ENCODE assay signal across 22 cellular contexts in the genomic region with DNA sequence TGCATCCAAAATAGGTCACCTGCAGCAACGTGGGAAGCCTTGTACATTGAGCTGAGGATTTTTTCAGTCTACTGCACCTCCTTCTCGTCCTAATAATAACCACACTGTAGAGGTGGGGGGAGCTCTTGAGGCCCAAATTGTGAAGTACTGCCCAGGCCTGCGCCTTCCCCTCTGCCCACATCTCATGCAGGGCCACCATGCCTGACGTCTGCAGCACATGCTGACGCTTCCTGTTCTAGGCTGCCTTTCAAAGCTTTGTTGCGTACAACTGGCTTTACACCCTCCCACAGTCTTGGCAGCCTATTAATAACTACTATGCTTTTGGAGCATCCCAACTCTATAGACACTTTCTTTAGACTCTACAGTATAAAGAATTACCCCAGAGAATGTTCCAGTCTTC. TPM values are rescaled to one million over a fixed set of nuclear protein-coding genes. Genes with fewer than 3 reads are reported as not detected.
DNase-seq lines count a peak whose midpoint lies in the region; ATAC-seq and TF ChIP-seq lines count a peak whose summit lies in the region.
"Had no signal": no experiment of that assay in that cellular context is flagged by ENCODE, and none has a peak within 500 bp of the region (broad histone marks: within the 10 kb centered on the region; RNA-seq: fewer than 3 reads in every experiment).

No MANE protein-coding gene starts in this region.

- TF ChIP-seq EP300 in suprapubic skin (IDR thresholded peaks at IDR 0.05): no peak

- H3K4me3 Mint-ChIP-seq in glutamatergic neuron (ENCODE audit: unreplicated experiment): no peak overlapping the region
- H3K4me3 Mint-ChIP-seq: activated B cell treated with CpG ODN at 0.5 μM for 24 hours; activated naive CD8-positive, alpha-beta T cell treated with anti-CD3 and anti-CD28 coated beads for 36 hours; activated T-helper 1 cell treated with anti-CD3 and anti-CD28 coated beads, Interleukin-12 subunit alpha, Interleukin-12 subunit beta, Interleukin-2, Interleukin-4 antibody, amounts not matched to agents 30 ng/mL and 10 ng/mL and 1 ng/mL, durations not matched to agents 14 hours and 24 hours and 36 hours; CD8-positive, alpha-beta memory T cell; T-helper 1 cell treated with Interleukin-12 subunit alpha and Interleukin-12 subunit beta and Interleukin-4 antibody, amounts not matched to agents 30 μg/mL and 1 μg/mL, for 36 hours had no signal

- no peak overlapping the region for H3K9ac ChIP-seq in colonic mucosa (ENCODE audit: low read depth in 2 of 2, low read length in 2 of 2)

- intact Hi-C loops in Right ventricle myocardium inferior (cut with DNase I) (no loop called here), colonic mucosa (cut with DNase I) (no loop called here), testis (cut with DNase I; ENCODE audit: low total_unique reads) (no loop called here)

- no peak overlapping the region for H3K27ac Mint-ChIP-seq in glutamatergic neuron (ENCODE audit: unreplicated experiment)
- H3K27ac Mint-ChIP-seq: activated B cell treated with CpG ODN at 0.5 μM for 24 hours; activated naive CD8-positive, alpha-beta T cell treated with anti-CD3 and anti-CD28 coated beads for 36 hours; activated T-helper 1 cell treated with anti-CD3 and anti-CD28 coated beads, Interleukin-12 subunit alpha, Interleukin-12 subunit beta, Interleukin-2, Interleukin-4 antibody, amounts not matched to agents 30 ng/mL and 10 ng/mL and 1 ng/mL, durations not matched to agents 14 hours and 24 hours and 36 hours; T-helper 1 cell treated with Interleukin-12 subunit alpha and Interleukin-12 subunit beta and Interleukin-4 antibody, amounts not matched to agents 30 μg/mL and 1 μg/mL, for 36 hours had no signal

- WGBS in testis, 2 donors: 74 to 79% methylated on average over 6 of the region's 6 CpGs
- WGBS in suprapubic skin: 61% methylated on average over 6 of the region's 6 CpGs

- no peaks in the 10 kb centered on the region for H3K36me3 Mint-ChIP-seq in glutamatergic neuron (ENCODE audit: unreplicated experiment)
- H3K36me3 Mint-ChIP-seq: activated naive CD8-positive, alpha-beta T cell treated with anti-CD3 and anti-CD28 coated beads for 36 hours had no signal

- TF ChIP-seq POLR2A in testis (IDR thresholded peaks at IDR 0.05) (no peak), suprapubic skin (IDR thresholded peaks at IDR 0.05) (no peak)

- H3K9me3 Mint-ChIP-seq in glutamatergic neuron (ENCODE audit: unreplicated experiment): peaks cover 1% of the 10 kb centered on the region
- H3K9me3 Mint-ChIP-seq: activated B cell treated with CpG ODN at 0.5 μM for 24 hours; activated naive CD8-positive, alpha-beta T cell treated with anti-CD3 and anti-CD28 coated beads for 36 hours; activated T-helper 1 cell treated with anti-CD3 and anti-CD28 coated beads, Interleukin-12 subunit alpha, Interleukin-12 subunit beta, Interleukin-2, Interleukin-4 antibody, amounts not matched to agents 30 ng/mL and 10 ng/mL and 1 ng/mL, durations not matched to agents 14 hours and 24 hours and 36 hours; CD8-positive, alpha-beta memory T cell; T-helper 1 cell treated with Interleukin-12 subunit alpha and Interleukin-12 subunit beta and Interleukin-4 antibody, amounts not matched to agents 30 μg/mL and 1 μg/mL, for 36 hours had no signal

- DNase-seq in right atrium auricular region (ENCODE audit: low spot score) (peak; percentile 57), Right ventricle myocardium inferior (ENCODE audit: missing footprints) (no peak), colonic mucosa (peak; percentile 18), mesenteric fat pad (ENCODE audit: low spot score) (peak; percentile 55), testis (peak; percentile 20), suprapubic skin (ENCODE audit: low spot score in 2 of 2) (no peak), ACHN (no peak), glutamatergic neuron (no peak)
- DNase-seq: activated B cell treated with CpG ODN at 0.5 μM for 24 hours; activated CD4-positive, alpha-beta T cell treated with anti-CD3 and anti-CD28 coated beads, Interleukin-2, amount 50 U/mL, for 48 hours; activated naive CD8-positive, alpha-beta T cell treated with anti-CD3 and anti-CD28 coated beads for 36 hours; CD8-positive, alpha-beta memory T cell; cerebellar nuclear complex; DMS53; effector CD8-positive, alpha-beta T cell; left colon; NCI-H1092 had no signal

- ATAC-seq in Right ventricle myocardium inferior: no peak
- ATAC-seq: GM12878, left colon had no signal

- H3K27me3 ChIP-seq in right atrium auricular region: no peaks in the 10 kb centered on the region
- no peaks in the 10 kb centered on the region for H3K27me3 ChIP-seq in colonic mucosa
- no peaks in the 10 kb centered on the region for H3K27me3 ChIP-seq in testis
- H3K27me3 ChIP-seq in suprapubic skin: no peaks in the 10 kb centered on the region
- H3K27me3 ChIP-seq: neutrophil, SJSA1 had no signal

- no peaks in the 10 kb centered on the region for H3K9me3 ChIP-seq in right atrium auricular region
- no peaks in the 10 kb centered on the region for H3K9me3 ChIP-seq in colonic mucosa
- no peaks in the 10 kb centered on the region for H3K9me3 ChIP-seq in testis
- no peaks in the 10 kb centered on the region for H3K9me3 ChIP-seq in suprapubic skin
- H3K9me3 ChIP-seq: neutrophil, SJSA1 had no signal

- TF ChIP-seq CTCF in right atrium auricular region (IDR thresholded peaks at IDR 0.05) (no peak), colonic mucosa (IDR thresholded peaks at IDR 0.05) (no peak), testis (IDR thresholded peaks at IDR 0.05) (no peak), suprapubic skin (IDR thresholded peaks at IDR 0.05) (no peak), glutamatergic neuron (IDR thresholded peaks at IDR 0.05; ENCODE audit: partially characterized antibody, unreplicated experiment) (no peak)

- no peaks in the 10 kb centered on the region for H3K4me1 Mint-ChIP-seq in glutamatergic neuron (ENCODE audit: low read depth, unreplicated experiment)
- H3K4me1 Mint-ChIP-seq: activated B cell treated with CpG ODN at 0.5 μM for 24 hours had no signal

- peaks cover 8% of the 10 kb centered on the region for H3K27me3 Mint-ChIP-seq in glutamatergic neuron (ENCODE audit: unreplicated experiment)
- H3K27me3 Mint-ChIP-seq: CD8-positive, alpha-beta memory T cell had no signal

- H3K4me1 ChIP-seq in right atrium auricular region (peaks cover 0 to 20% of the 10 kb centered on the region in 2 donors), colonic mucosa (no peaks in the 10 kb centered on the region), testis (peaks cover 7% of the 10 kb centered on the region), suprapubic skin (peaks cover 9% of the 10 kb centered on the region)
- H3K4me1 ChIP-seq: SJSA1 had no signal

- H3K4me3 ChIP-seq in right atrium auricular region (no peak overlapping the region), colonic mucosa (no peak overlapping the region), testis (no peak overlapping the region), suprapubic skin (no peak overlapping the region)
- H3K4me3 ChIP-seq: GM12878, SJSA1 had no signal

- no peaks in the 10 kb centered on the region for H3K36me3 ChIP-seq in right atrium auricular region
- no peaks in the 10 kb centered on the region for H3K36me3 ChIP-seq in colonic mucosa
- no peaks in the 10 kb centered on the region for H3K36me3 ChIP-seq in testis (ENCODE audit: low read depth, missing control alignments)
- H3K36me3 ChIP-seq in suprapubic skin: no peaks in the 10 kb centered on the region
- H3K36me3 ChIP-seq: neutrophil, SJSA1 had no signal

- in situ Hi-C loops in ACHN (cut with HindIII; ENCODE audit: low pct_ligation_motif_present, low pct_unique_long_range_greater_than_20kb, low sequenced_read_pairs): no loop called here

- no peak overlapping the region for H3K27ac ChIP-seq in right atrium auricular region
- H3K27ac ChIP-seq in colonic mucosa: no peak overlapping the region
- H3K27ac ChIP-seq in testis: no peak overlapping the region
- H3K27ac ChIP-seq in suprapubic skin: no peak overlapping the region
- H3K27ac ChIP-seq: neutrophil, SJSA1 had no signal

RNA-seq across cellular contexts. Expression of a gene that starts 26.5 kb away (rescaled TPM):
- total RNA-seq in right atrium auricular region (10 to 100 TPM; 45.5 to 57.3 TPM), Right ventricle myocardium inferior (67.5 TPM), colonic mucosa (10 to 100 TPM in 1 of 2 donors, 1 to 10 TPM in 1; 3.3 to 11.8 TPM), mesenteric fat pad (92.3 TPM), testis (10 to 100 TPM; 12.1 to 17.0 TPM), suprapubic skin (10 to 100 TPM; 14.3 to 48.9 (median 32.5) TPM), glutamatergic neuron (ENCODE audit: unreplicated experiment) (83.1 TPM)
- 11.3 TPM for polyA plus RNA-seq in testis (ENCODE audit: insufficient read depth, low read depth, low replicate concordance)

Comparison
In these comparisons a context has a peak if more than half of its experiments do, and no peak if none do; other contexts are left out.
1. DNase-seq: peak in right atrium auricular region (single experiment), colonic mucosa (single experiment), mesenteric fat pad (single experiment) and testis (single experiment); none in Right ventricle myocardium inferior (single experiment), suprapubic skin (0 of 2), ACHN (single experiment) and glutamatergic neuron (single experiment).